In the genomic region with DNA sequence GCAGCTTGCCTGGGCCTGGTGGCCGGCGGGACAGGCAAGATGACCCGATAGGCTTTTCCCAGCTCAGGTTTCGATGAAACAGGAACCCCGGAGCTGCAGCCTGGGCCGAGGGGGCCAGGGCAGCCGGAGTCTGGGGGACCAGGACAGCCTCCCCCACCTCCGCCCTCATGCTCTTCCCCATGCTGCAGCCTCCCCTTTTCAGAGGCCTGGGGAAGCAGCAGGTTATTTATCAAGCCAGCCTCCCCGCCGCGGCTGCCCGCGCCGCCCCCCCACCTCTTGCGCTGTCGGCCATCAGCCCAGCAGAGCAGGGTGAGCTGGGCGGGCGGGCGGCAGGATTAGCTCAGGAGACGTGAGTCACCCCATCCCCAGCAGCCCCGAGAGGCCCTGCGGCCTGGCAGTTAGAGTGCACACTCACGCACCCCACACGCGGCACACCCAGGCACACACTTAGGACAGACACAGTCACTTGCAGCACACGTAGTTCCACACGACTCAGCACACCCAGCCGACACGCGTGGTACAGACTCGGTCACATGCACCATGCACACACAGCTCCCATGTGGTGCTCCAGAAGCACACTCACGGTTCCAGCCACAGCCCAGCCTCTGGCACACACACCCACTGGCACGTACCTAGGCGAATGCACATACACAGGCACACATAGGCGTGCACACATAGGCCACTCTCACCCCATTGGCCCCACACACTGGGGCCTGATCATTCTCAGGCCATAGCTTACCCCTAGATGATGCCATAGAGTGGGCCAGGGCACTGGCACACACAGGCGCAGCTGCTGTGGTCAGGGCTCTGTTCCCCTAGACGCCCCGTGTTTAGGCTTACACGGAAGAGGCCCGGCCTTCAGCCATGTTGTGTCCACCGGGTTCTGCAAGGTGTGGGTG, we compare ENCODE assay signal across 1 cellular context.
TF ChIP-seq lines count a peak whose summit lies in the region.

No MANE protein-coding gene starts in this region.

TF ChIP-seq in K562, 482 proteins besides CTCF, POLR2A, EP300 and RAD21 (continued from another document and continues in another):
- TF ChIP-seq, protein P1, sequence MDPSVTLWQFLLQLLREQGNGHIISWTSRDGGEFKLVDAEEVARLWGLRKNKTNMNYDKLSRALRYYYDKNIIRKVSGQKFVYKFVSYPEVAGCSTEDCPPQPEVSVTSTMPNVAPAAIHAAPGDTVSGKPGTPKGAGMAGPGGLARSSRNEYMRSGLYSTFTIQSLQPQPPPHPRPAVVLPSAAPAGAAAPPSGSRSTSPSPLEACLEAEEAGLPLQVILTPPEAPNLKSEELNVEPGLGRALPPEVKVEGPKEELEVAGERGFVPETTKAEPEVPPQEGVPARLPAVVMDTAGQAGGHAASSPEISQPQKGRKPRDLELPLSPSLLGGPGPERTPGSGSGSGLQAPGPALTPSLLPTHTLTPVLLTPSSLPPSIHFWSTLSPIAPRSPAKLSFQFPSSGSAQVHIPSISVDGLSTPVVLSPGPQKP (CRISPR knock-in tag; IDR thresholded peaks at IDR 0.05), result no peak
- TF ChIP-seq ARID2 (IDR thresholded peaks at IDR 0.05), result 0 out of 2 replicates have a peak, but pooled peaks have one; percentile 27
- TF ChIP-seq EGR1 (conservative IDR thresholded peaks at IDR 0.05), result peak; percentile 79
- no peak; the same call in 1 of the 2 replicates for TF ChIP-seq ZNF695 (CRISPR knock-in tag; IDR thresholded peaks at IDR 0.05)
- no peak for TF ChIP-seq NR2F6 (CRISPR knock-in tag; IDR thresholded peaks at IDR 0.05)
- TF ChIP-seq ZBTB17 (CRISPR knock-in tag; IDR thresholded peaks at IDR 0.05), result peak; percentile 79
- peak; percentile 82; the same call in 1 of the 2 replicates for TF ChIP-seq EP400 (IDR thresholded peaks at IDR 0.05)
- no peak for TF ChIP-seq SMAD3 (CRISPR knock-in tag; conservative IDR thresholded peaks at IDR 0.05)
- no peak for TF ChIP-seq MEF2D (tag; conservative IDR thresholded peaks at IDR 0.05; ENCODE audit: low read depth)
- no peak for TF ChIP-seq ZNF124 (CRISPR knock-in tag; IDR thresholded peaks at IDR 0.05)
- peak; percentile 69 for TF ChIP-seq LEF1 (IDR thresholded peaks at IDR 0.05)
- TF ChIP-seq, protein P2, sequence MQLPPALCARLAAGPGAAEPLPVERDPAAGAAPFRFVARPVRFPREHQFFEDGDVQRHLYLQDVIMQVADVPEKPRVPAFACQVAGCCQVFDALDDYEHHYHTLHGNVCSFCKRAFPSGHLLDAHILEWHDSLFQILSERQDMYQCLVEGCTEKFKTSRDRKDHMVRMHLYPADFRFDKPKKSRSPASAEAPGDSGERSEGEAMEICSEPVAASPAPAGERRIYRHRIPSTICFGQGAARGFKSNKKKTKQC (CRISPR knock-in tag; IDR thresholded peaks at IDR 0.05), result 0 out of 2 replicates have a peak, but pooled peaks have one; percentile 56
- no peak for TF ChIP-seq PURB (CRISPR knock-in tag; IDR thresholded peaks at IDR 0.05; ENCODE audit: low read depth)
- peak; percentile 68; the same call in 1 of the 2 replicates for TF ChIP-seq PHF21A (IDR thresholded peaks at IDR 0.05; ENCODE audit: borderline replicate concordance, low read depth)
- TF ChIP-seq ZNF175 (CRISPR knock-in tag; IDR thresholded peaks at IDR 0.05; ENCODE audit: low read depth), result peak; percentile 58; the same call in 1 of the 2 replicates
- TF ChIP-seq, protein P3, sequence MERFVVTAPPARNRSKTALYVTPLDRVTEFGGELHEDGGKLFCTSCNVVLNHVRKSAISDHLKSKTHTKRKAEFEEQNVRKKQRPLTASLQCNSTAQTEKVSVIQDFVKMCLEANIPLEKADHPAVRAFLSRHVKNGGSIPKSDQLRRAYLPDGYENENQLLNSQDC (CRISPR knock-in tag; IDR thresholded peaks at IDR 0.05), result no peak
- TF ChIP-seq, protein P4, sequence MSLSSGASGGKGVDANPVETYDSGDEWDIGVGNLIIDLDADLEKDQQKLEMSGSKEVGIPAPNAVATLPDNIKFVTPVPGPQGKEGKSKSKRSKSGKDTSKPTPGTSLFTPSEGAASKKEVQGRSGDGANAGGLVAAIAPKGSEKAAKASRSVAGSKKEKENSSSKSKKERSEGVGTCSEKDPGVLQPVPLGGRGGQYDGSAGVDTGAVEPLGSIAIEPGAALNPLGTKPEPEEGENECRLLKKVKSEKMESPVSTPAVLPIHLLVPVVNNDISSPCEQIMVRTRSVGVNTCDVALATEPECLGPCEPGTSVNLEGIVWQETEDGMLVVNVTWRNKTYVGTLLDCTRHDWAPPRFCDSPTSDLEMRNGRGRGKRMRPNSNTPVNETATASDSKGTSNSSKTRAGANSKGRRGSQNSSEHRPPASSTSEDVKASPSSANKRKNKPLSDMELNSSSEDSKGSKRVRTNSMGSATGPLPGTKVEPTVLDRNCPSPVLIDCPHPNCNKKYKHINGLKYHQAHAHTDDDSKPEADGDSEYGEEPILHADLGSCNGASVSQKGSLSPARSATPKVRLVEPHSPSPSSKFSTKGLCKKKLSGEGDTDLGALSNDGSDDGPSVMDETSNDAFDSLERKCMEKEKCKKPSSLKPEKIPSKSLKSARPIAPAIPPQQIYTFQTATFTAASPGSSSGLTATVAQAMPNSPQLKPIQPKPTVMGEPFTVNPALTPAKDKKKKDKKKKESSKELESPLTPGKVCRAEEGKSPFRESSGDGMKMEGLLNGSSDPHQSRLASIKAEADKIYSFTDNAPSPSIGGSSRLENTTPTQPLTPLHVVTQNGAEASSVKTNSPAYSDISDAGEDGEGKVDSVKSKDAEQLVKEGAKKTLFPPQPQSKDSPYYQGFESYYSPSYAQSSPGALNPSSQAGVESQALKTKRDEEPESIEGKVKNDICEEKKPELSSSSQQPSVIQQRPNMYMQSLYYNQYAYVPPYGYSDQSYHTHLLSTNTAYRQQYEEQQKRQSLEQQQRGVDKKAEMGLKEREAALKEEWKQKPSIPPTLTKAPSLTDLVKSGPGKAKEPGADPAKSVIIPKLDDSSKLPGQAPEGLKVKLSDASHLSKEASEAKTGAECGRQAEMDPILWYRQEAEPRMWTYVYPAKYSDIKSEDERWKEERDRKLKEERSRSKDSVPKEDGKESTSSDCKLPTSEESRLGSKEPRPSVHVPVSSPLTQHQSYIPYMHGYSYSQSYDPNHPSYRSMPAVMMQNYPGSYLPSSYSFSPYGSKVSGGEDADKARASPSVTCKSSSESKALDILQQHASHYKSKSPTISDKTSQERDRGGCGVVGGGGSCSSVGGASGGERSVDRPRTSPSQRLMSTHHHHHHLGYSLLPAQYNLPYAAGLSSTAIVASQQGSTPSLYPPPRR (CRISPR knock-in tag; IDR thresholded peaks at IDR 0.05; ENCODE audit: borderline replicate concordance), result peak; percentile 92
- peak; percentile 34; the same call in 1 of the 2 replicates for TF ChIP-seq DMBX1 (CRISPR knock-in tag; IDR thresholded peaks at IDR 0.05; ENCODE audit: borderline replicate concordance)
- peak; percentile 87 for TF ChIP-seq ARID1B (IDR thresholded peaks at IDR 0.05)
- TF ChIP-seq, protein P5, sequence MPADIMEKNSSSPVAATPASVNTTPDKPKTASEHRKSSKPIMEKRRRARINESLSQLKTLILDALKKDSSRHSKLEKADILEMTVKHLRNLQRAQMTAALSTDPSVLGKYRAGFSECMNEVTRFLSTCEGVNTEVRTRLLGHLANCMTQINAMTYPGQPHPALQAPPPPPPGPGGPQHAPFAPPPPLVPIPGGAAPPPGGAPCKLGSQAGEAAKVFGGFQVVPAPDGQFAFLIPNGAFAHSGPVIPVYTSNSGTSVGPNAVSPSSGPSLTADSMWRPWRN (IDR thresholded peaks at IDR 0.05; ENCODE audit: low read depth), result no peak
- no peak for TF ChIP-seq SIRT6 (IDR thresholded peaks at IDR 0.05; ENCODE audit: low read depth, low read length)
- TF ChIP-seq MXI1 (IDR thresholded peaks at IDR 0.05; ENCODE audit: low read depth, low read length), result no peak
- TF ChIP-seq ZNF436 (CRISPR knock-in tag; IDR thresholded peaks at IDR 0.05), result no peak
- no peak for TF ChIP-seq FOXJ2 (tag; IDR thresholded peaks at IDR 0.05)
- TF ChIP-seq MYC (IDR thresholded peaks at IDR 0.05; ENCODE audit: low read depth, low read length), result peak; percentile 84
- TF ChIP-seq MYC (CRISPR knock-in tag; IDR thresholded peaks at IDR 0.05; ENCODE audit: borderline replicate concordance, low read depth), result peak; percentile 70; the same call in 1 of the 2 replicates
- no peak for TF ChIP-seq THRAP3 (IDR thresholded peaks at IDR 0.05; ENCODE audit: borderline replicate concordance)
- no peak for TF ChIP-seq KLF1 (tag; IDR thresholded peaks at IDR 0.05)
- no peak for TF ChIP-seq ZNF717 (CRISPR knock-in tag; IDR thresholded peaks at IDR 0.05)
- peak; percentile 34 to 46; a peak in 1 of 4 replicates for TF ChIP-seq TEAD1 (CRISPR knock-in tag; IDR thresholded peaks at IDR 0.05)
- no peak for TF ChIP-seq HNRNPK (IDR thresholded peaks at IDR 0.05; ENCODE audit: low read depth, low read length, poor library complexity, severe bottlenecking)
- TF ChIP-seq, protein P6, sequence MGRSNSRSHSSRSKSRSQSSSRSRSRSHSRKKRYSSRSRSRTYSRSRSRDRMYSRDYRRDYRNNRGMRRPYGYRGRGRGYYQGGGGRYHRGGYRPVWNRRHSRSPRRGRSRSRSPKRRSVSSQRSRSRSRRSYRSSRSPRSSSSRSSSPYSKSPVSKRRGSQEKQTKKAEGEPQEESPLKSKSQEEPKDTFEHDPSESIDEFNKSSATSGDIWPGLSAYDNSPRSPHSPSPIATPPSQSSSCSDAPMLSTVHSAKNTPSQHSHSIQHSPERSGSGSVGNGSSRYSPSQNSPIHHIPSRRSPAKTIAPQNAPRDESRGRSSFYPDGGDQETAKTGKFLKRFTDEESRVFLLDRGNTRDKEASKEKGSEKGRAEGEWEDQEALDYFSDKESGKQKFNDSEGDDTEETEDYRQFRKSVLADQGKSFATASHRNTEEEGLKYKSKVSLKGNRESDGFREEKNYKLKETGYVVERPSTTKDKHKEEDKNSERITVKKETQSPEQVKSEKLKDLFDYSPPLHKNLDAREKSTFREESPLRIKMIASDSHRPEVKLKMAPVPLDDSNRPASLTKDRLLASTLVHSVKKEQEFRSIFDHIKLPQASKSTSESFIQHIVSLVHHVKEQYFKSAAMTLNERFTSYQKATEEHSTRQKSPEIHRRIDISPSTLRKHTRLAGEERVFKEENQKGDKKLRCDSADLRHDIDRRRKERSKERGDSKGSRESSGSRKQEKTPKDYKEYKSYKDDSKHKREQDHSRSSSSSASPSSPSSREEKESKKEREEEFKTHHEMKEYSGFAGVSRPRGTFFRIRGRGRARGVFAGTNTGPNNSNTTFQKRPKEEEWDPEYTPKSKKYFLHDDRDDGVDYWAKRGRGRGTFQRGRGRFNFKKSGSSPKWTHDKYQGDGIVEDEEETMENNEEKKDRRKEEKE (IDR thresholded peaks at IDR 0.05; ENCODE audit: borderline replicate concordance in 1 of 2, control insufficient read depth in 1 of 2, low read depth in 2 of 2, low read length in 1 of 2), result no peak
- TF ChIP-seq, protein P7, sequence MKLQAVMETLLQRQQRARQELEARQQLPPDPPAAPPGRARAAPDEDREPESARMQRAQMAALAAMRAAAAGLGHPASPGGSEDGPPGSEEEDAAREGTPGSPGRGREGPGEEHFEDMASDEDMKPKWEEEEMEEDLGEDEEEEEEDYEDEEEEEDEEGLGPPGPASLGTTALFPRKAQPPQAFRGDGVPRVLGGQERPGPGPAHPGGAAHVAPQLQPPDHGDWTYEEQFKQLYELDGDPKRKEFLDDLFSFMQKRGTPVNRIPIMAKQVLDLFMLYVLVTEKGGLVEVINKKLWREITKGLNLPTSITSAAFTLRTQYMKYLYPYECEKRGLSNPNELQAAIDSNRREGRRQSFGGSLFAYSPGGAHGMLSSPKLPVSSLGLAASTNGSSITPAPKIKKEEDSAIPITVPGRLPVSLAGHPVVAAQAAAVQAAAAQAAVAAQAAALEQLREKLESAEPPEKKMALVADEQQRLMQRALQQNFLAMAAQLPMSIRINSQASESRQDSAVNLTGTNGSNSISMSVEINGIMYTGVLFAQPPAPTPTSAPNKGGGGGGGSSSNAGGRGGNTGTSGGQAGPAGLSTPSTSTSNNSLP (IDR thresholded peaks at IDR 0.05; ENCODE audit: borderline replicate concordance, low read depth, low read length), result peak; percentile 34; the same call in 1 of the 2 replicates
- peak; percentile 73 for TF ChIP-seq L3MBTL2 (IDR thresholded peaks at IDR 0.05)
- TF ChIP-seq STAG1 (CRISPR knock-in tag; IDR thresholded peaks at IDR 0.05; ENCODE audit: borderline replicate concordance), result no peak
- TF ChIP-seq ZC3H8 (IDR thresholded peaks at IDR 0.05), result no peak
- TF ChIP-seq, protein P8, sequence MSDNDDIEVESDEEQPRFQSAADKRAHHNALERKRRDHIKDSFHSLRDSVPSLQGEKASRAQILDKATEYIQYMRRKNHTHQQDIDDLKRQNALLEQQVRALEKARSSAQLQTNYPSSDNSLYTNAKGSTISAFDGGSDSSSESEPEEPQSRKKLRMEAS (CRISPR knock-in tag; IDR thresholded peaks at IDR 0.05), result peak; percentile 92
- TF ChIP-seq SREBF1 (IDR thresholded peaks at IDR 0.05; ENCODE audit: borderline replicate concordance, low read depth, low read length), result no peak
- TF ChIP-seq, protein P9, sequence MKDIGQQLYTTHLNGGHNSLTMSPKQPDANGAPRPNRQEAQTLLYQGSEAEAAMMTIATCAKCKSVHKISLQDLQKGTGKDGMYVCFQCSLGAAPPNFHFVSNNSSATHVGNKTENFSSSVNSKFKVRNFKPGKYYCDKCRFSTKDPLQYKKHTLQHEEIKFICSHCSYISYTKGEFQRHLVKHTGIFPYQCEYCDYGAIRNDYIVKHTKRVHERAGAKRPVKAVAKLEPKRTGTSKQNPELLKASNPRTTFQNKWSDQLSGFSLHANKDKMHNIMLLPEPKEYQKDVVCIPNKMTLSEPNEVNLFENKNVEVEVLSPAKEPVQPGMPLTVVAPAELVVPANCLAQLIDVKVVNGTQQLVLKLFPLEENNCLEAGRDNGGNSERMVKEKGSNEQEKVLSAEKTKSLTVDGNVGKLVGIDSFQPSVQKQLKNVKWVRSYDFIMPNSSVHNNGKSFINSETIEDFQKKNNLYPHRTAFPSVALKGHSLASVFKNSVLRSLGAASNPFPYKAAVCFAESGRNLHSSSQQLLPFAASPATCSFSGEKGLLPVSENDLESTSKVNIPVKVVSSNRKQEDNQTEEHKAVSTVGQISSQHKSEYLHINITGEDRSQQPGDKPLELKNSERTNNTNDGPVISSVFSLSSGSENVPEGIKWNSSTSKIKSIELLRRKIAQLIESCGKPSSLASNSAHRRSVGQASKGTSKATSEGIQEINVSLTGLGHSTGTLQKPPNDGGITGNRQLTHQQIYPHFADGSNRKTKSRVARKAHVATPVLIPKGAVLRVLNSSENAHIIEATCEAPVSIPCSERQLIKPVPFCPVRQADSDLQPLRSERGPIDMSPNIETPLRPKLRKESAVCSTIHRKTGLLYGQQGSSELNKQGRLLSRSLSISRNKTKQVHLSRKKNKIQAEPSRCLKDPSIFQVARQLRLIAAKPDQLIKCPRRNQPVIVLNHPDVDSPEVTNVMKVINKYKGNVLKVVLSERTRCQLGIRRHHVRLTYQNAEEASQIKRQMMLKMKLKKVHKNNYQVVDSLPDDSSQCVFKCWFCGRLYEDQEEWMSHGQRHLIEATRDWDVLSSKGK (CRISPR knock-in tag; IDR thresholded peaks at IDR 0.05), result no peak
- TF ChIP-seq, protein P10, sequence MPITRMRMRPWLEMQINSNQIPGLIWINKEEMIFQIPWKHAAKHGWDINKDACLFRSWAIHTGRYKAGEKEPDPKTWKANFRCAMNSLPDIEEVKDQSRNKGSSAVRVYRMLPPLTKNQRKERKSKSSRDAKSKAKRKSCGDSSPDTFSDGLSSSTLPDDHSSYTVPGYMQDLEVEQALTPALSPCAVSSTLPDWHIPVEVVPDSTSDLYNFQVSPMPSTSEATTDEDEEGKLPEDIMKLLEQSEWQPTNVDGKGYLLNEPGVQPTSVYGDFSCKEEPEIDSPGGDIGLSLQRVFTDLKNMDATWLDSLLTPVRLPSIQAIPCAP (CRISPR knock-in tag; IDR thresholded peaks at IDR 0.05; ENCODE audit: borderline replicate concordance), result no peak
- no peak for TF ChIP-seq IRF2 (CRISPR knock-in tag; IDR thresholded peaks at IDR 0.05)
- TF ChIP-seq GABPB1 (CRISPR knock-in tag; IDR thresholded peaks at IDR 0.05), result peak; percentile 57
